2 cellular contexts compared by ENCODE assay signal in genomic region chr14:38524636-38525403, GRCh38.
TF ChIP-seq lines count a peak whose summit lies in the region.

No MANE protein-coding gene starts in this region.

TF ChIP-seq in HepG2, 621 proteins besides CTCF, POLR2A, EP300 and RAD21 (continued from another document):
- TF ChIP-seq, protein P1, sequence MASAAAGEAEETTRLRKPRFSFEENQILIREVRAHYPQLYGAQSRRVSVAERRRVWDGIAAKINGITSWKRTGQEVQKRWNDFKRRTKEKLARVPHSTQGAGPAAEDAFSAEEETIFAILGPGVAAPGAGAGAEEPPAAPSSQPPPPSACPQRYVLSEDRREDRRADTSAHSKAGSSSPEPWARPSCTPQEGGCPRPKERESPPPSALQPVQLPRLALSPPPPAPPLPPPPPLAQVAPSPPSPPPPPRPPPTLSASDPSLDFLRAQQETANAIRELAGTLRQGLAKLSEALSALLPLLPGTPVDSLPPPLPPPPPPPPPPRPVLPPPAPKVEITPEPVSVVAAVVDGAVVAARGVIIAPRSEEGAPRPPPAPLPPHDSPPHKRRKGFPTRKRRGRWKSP (CRISPR knock-in tag; IDR thresholded peaks at IDR 0.05): no peak
- TF ChIP-seq ZNF569 (CRISPR knock-in tag; IDR thresholded peaks at IDR 0.05; ENCODE audit: borderline replicate concordance) (no peak), CHD2 (IDR thresholded peaks at IDR 0.05; ENCODE audit: low read depth, low read length) (no peak), SMYD3 (CRISPR knock-in tag; IDR thresholded peaks at IDR 0.05) (no peak), ZNF556 (CRISPR knock-in tag; IDR thresholded peaks at IDR 0.05; ENCODE audit: borderline replicate concordance) (no peak), RORA (CRISPR knock-in tag; IDR thresholded peaks at IDR 0.05) (no peak)
TF ChIP-seq in HepG2: peak in this region for 3.

TF ChIP-seq in WTC11, 78 proteins besides CTCF, POLR2A, EP300 and RAD21 (continued from another document):
- TF ChIP-seq ATF2 (CRISPR knock-in tag; IDR thresholded peaks at IDR 0.05; ENCODE audit: borderline replicate concordance, low read depth) (no peak), IRF2 (CRISPR knock-in tag; IDR thresholded peaks at IDR 0.05; ENCODE audit: borderline replicate concordance, low read depth) (no peak)
